11 cellular contexts compared by ENCODE assay signal in genomic region chrX:70592091-70592490, GRCh38.
DNase-seq lines count a peak whose midpoint lies in the region; ATAC-seq, FAIRE-seq and TF ChIP-seq lines count a peak whose summit lies in the region.
"Had no signal": no experiment of that assay in that cellular context is flagged by ENCODE, and none has a peak within 500 bp of the region (broad histone marks: within the 10 kb centered on the region; RNA-seq: fewer than 3 reads in every experiment).

No MANE protein-coding gene starts in this region.

- H3K27me3 ChIP-seq in A673 (replicated peaks; ENCODE audit: insufficient read depth, low read depth, low read length, poor library complexity) (no peaks in the 10 kb centered on the region), neural progenitor cell (no peaks in the 10 kb centered on the region)

- peaks cover 16% of the 10 kb centered on the region for H3K4me1 Mint-ChIP-seq in activated CD8-positive, alpha-beta T cell treated with anti-CD3 and anti-CD28 coated beads for 36 hours (ENCODE audit: low read depth)
- H3K4me1 Mint-ChIP-seq in neural progenitor cell = no peaks in the 10 kb centered on the region
- H3K4me1 Mint-ChIP-seq: nephron had no signal

- H3K36me3 Mint-ChIP-seq in activated CD8-positive, alpha-beta T cell treated with anti-CD3 and anti-CD28 coated beads for 36 hours (ENCODE audit: low read depth) = peaks cover 8% of the 10 kb centered on the region
- no peaks in the 10 kb centered on the region for H3K36me3 Mint-ChIP-seq in neural progenitor cell

- FAIRE-seq in H54 (lab: Jason Lieb, UNC) = peak; percentile 60

- H3K9me2 ChIP-seq in OCI-LY7 (ENCODE audit: insufficient read depth, low read length) = no peaks in the 10 kb centered on the region

- no peak overlapping the region for H3K4me2 ChIP-seq in OCI-LY7 (ENCODE audit: low read length)
- no peak overlapping the region for H3K4me2 ChIP-seq in neural progenitor cell

- no peak overlapping the region for H3K9ac ChIP-seq in neural progenitor cell

- POLR2A ChIA-PET in A673 (lab: Charles Lee; ENCODE audit: low non-redundant PET) (no interaction called here), OCI-LY7 (lab: Charles Lee) (no interaction called here)
- POLR2A ChIA-PET in activated CD8-positive, alpha-beta T cell treated with anti-CD3 and anti-CD28 coated beads for 36 hours (lab: Charles Lee) = interaction anchor here (1.5 kb wide), 1 partner anchor 158 kb away, joined by 5 read pairs; no protein-coding TSS in a partner anchor

- H3K4me3 ChIP-seq in A673 (ENCODE audit: low read depth, low read length, poor library complexity, severe bottlenecking) (no peak overlapping the region), foreskin fibroblast (ENCODE audit: low read depth in 1 of 2, low read length in 2 of 2) (no peak overlapping the region), OCI-LY7 (ENCODE audit: low read depth, low read length, poor library complexity, severe bottlenecking) (no peak overlapping the region), neural progenitor cell (no peak overlapping the region)

- H4K20me1 ChIP-seq in OCI-LY7 (ENCODE audit: insufficient read depth, low read length) = no peaks in the 10 kb centered on the region
- no peaks in the 10 kb centered on the region for H4K20me1 ChIP-seq in neural progenitor cell (ENCODE audit: low read depth)

- CTCF ChIA-PET in A673 (lab: Charles Lee) (no interaction called here), OCI-LY7 (lab: Charles Lee; ENCODE audit: unreplicated experiment) (no interaction called here)
- CTCF ChIA-PET in activated CD8-positive, alpha-beta T cell treated with anti-CD3 and anti-CD28 coated beads for 36 hours (lab: Charles Lee) = interaction anchor here (0.8 kb wide), 1 partner anchor 38 kb away, joined by 3 read pairs; no protein-coding TSS in a partner anchor

- no peak overlapping the region for H3K27ac ChIP-seq in A673 (ENCODE audit: low read depth, low read length, poor library complexity, severe bottlenecking)
- H3K27ac ChIP-seq in OCI-LY7 (ENCODE audit: low read depth, low read length, poor library complexity, severe bottlenecking) = no peak overlapping the region
- no peak overlapping the region for H3K27ac ChIP-seq in neural progenitor cell

- DNase-seq in A673 (ENCODE audit: low spot score) (peak; percentile 3), H54 (ENCODE audit: insufficient read length, low spot score) (peak; percentile 22), foreskin fibroblast (peak; percentile 27 to 43), OCI-LY7 (ENCODE audit: low spot score) (no peak), NCI-H1694 treated with DMSO at 0.1 percent for 48 hours (lab: John Stamatoyannopoulos, UW) (no peak), DMS114 treated with DMSO at 0.1 percent for 48 hours (lab: John Stamatoyannopoulos, UW; ENCODE audit: unreplicated experiment) (no peak), neural progenitor cell (ENCODE audit: low spot score) (no peak)
- peak; percentile 67 for DNase-seq in activated CD8-positive, alpha-beta T cell treated with anti-CD3 and anti-CD28 coated beads for 36 hours
- DNase-seq: Caco-2, NCI-H1048 had no signal

- H3K9me3 ChIP-seq in A673 (ENCODE audit: low read depth, low read length, poor library complexity, severe bottlenecking) = no peaks in the 10 kb centered on the region
- no peaks in the 10 kb centered on the region for H3K9me3 ChIP-seq in OCI-LY7 (ENCODE audit: low read length)
- H3K9me3 ChIP-seq in neural progenitor cell (ENCODE audit: low read depth) = no peaks in the 10 kb centered on the region
- H3K9me3 ChIP-seq: Caco-2 had no signal

- peak; percentile 99 for ATAC-seq in activated CD8-positive, alpha-beta T cell treated with anti-CD3 and anti-CD28 coated beads for 36 hours

- H3K9me3 Mint-ChIP-seq in activated CD8-positive, alpha-beta T cell treated with anti-CD3 and anti-CD28 coated beads for 36 hours = peaks cover 10% of the 10 kb centered on the region
- H3K9me3 Mint-ChIP-seq in neural progenitor cell = peaks cover 14% of the 10 kb centered on the region

- H3K4me3 Mint-ChIP-seq in activated CD8-positive, alpha-beta T cell treated with anti-CD3 and anti-CD28 coated beads for 36 hours = no peak overlapping the region
- no peak overlapping the region for H3K4me3 Mint-ChIP-seq in neural progenitor cell
- H3K4me3 Mint-ChIP-seq: nephron had no signal

- no peak for TF ChIP-seq POLR2A in H54 (IDR thresholded peaks at IDR 0.05; ENCODE audit: low read depth, low read length)

- H3K79me2 ChIP-seq in OCI-LY7 (ENCODE audit: insufficient read depth, low read depth, low read length) (no peaks in the 10 kb centered on the region), neural progenitor cell (ENCODE audit: low read depth) (no peaks in the 10 kb centered on the region)

- H2AFZ ChIP-seq in OCI-LY7 (ENCODE audit: low read length) (no peak overlapping the region), neural progenitor cell (replicated peaks) (no peak overlapping the region)

- H3F3A ChIP-seq in neural progenitor cell (ENCODE audit: low read depth) = no peaks in the 10 kb centered on the region

- H3K36me3 ChIP-seq in A673 (ENCODE audit: insufficient read depth, low read length, poor library complexity, severe bottlenecking) (no peaks in the 10 kb centered on the region), OCI-LY7 (ENCODE audit: insufficient read depth, low read length) (no peaks in the 10 kb centered on the region), neural progenitor cell (no peaks in the 10 kb centered on the region)

- intact Hi-C loops in A673 (cut with micrococcal nuclease; ENCODE audit: unreplicated experiment) = no loop called here
- intact Hi-C loops in activated CD8-positive, alpha-beta T cell treated with anti-CD3 and anti-CD28 coated beads for 36 hours (cut with micrococcal nuclease) = no loop called here
- intact Hi-C loops in OCI-LY7 (cut with micrococcal nuclease; ENCODE audit: unreplicated experiment) = no loop called here

- H3K4me1 ChIP-seq in A673 (ENCODE audit: insufficient read depth, low read length, poor library complexity, severe bottlenecking) (no peaks in the 10 kb centered on the region), OCI-LY7 (ENCODE audit: insufficient read depth, low read length, poor library complexity, severe bottlenecking) (no peaks in the 10 kb centered on the region), neural progenitor cell (no peaks in the 10 kb centered on the region)
- H3K4me1 ChIP-seq: Caco-2 had no signal

- H3K27me3 Mint-ChIP-seq in activated CD8-positive, alpha-beta T cell treated with anti-CD3 and anti-CD28 coated beads for 36 hours = no peaks in the 10 kb centered on the region
- peaks cover 2% of the 10 kb centered on the region for H3K27me3 Mint-ChIP-seq in neural progenitor cell (ENCODE audit: insufficient read depth, low read depth)

- peak overlapping the region; percentile 81 for H3K27ac Mint-ChIP-seq in activated CD8-positive, alpha-beta T cell treated with anti-CD3 and anti-CD28 coated beads for 36 hours
- H3K27ac Mint-ChIP-seq in neural progenitor cell = no peak overlapping the region
- H3K27ac Mint-ChIP-seq: nephron had no signal

- BruUV-seq in A673 (replicated peaks; lab: Mats Ljungman, UMichigan) = no TSS peak
- BruUV-seq in OCI-LY7 (replicated peaks; lab: Mats Ljungman, UMichigan) = no TSS peak

- TF ChIP-seq CTCF in A673 (conservative IDR thresholded peaks at IDR 0.05; ENCODE audit: low read depth, low read length) (no peak), foreskin fibroblast (IDR thresholded peaks at IDR 0.05; ENCODE audit: low read depth, low read length) (no peak), OCI-LY7 (conservative IDR thresholded peaks at IDR 0.05; ENCODE audit: low read length) (no peak), neural progenitor cell (IDR thresholded peaks at IDR 0.05) (no peak)
- TF ChIP-seq CTCF in activated CD8-positive, alpha-beta T cell treated with anti-CD3 and anti-CD28 coated beads for 36 hours (IDR thresholded peaks at IDR 0.05) = no peak

Comparison
In these comparisons a context has a peak if more than half of its experiments do, and no peak if none do; other contexts are left out.
1. DNase-seq: peak in A673 (single experiment), H54 (single experiment), activated CD8-positive, alpha-beta T cell treated with anti-CD3 and anti-CD28 coated beads for 36 hours (single experiment) and foreskin fibroblast (2 of 2); none in OCI-LY7 (single experiment), NCI-H1694 treated with DMSO at 0.1 percent for 48 hours (single experiment), DMS114 treated with DMSO at 0.1 percent for 48 hours (single experiment) and neural progenitor cell (single experiment).